Comparison of ENCODE assay signal across 27 cellular contexts in the genomic region with DNA sequence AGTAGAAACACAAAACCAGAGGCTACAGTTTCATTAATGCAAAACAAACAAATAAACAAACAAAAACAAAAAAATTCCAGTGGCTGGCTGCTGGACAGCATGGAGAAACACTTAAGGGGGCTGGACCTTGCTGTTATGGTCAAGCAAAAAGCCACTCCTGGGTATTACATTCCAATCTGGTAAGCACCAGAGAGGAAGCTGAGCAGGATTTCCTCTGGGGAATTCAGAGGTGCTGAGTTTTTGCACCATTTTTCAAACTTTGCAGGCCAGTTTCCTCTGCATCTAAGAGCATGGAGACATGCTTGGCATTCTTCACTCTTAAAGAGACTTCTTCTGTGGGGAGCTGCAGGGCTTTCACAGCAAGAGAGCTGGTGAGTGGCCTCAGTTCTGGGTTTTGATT.
DNase-seq lines count a peak whose midpoint lies in the region; ATAC-seq and TF ChIP-seq lines count a peak whose summit lies in the region.
"Had no signal": no experiment of that assay in that cellular context is flagged by ENCODE, and none has a peak within 500 bp of the region (broad histone marks: within the 10 kb centered on the region; RNA-seq: fewer than 3 reads in every experiment).

No MANE protein-coding gene starts in this region.

- no peak overlapping the region for H3K27ac Mint-ChIP-seq in activated naive CD4-positive, alpha-beta T cell treated with anti-CD3 and anti-CD28 coated beads, Interleukin-2, amount 50 U/mL, for 72 hours
- H3K27ac Mint-ChIP-seq: activated CD4-positive, alpha-beta T cell treated with anti-CD3 and anti-CD28 coated beads, Interleukin-2, amount 10 ng/mL, durations not matched to agents 7 days and 5 days; activated naive CD8-positive, alpha-beta T cell treated with anti-CD3 and anti-CD28 coated beads for 36 hours; activated T-helper 17 cell treated with anti-CD3 and anti-CD28 coated beads, Interleukin-2, amount 50 U/mL, for 72 hours; B cell; IgD-negative memory B cell had no signal

- H3K4me3 ChIP-seq in fibroblast of mammary gland (ENCODE audit: control insufficient read depth, low read depth, low read length): no peak overlapping the region
- H3K4me3 ChIP-seq: dorsolateral prefrontal cortex, gastroesophageal sphincter, skin epidermis, stomach had no signal

- DNase-seq in EL (peak; percentile 17), NCI-H226 (peak; percentile 43), fibroblast of mammary gland (ENCODE audit: low read depth) (peak; percentile 63), pulmonary artery endothelial cell (ENCODE audit: low read depth, low spot score) (peak; percentile 74)
- DNase-seq in activated CD8-positive, alpha-beta memory T cell treated with anti-CD3 and anti-CD28 coated beads, Interleukin-2, amount 50 U/mL, for 48 hours: no peak
- DNase-seq in activated naive CD4-positive, alpha-beta T cell treated with anti-CD3 and anti-CD28 coated beads, Interleukin-2, amount 50 U/mL, for 72 hours (ENCODE audit: low spot score in 2 of 2): no peak
- DNase-seq: activated CD4-positive, alpha-beta T cell treated with anti-CD3 and anti-CD28 coated beads, Interleukin-2, amount 10 ng/mL, durations not matched to agents 7 days and 5 days; activated naive CD8-positive, alpha-beta T cell treated with anti-CD3 and anti-CD28 coated beads for 36 hours; dorsolateral prefrontal cortex; kidney glomerular epithelial cell; MM.1S; NCI-H1694; PC-3; posterior cingulate gyrus; SIG-M5; stimulated activated CD4-positive, alpha-beta T cell treated with anti-CD3 and anti-CD28 coated beads, Interleukin-4, amount 100 ng/mL, for 24 hours; stomach; T-helper 1 cell; trophoblast cell had no signal

- ATAC-seq in GM19395 (IDR thresholded peaks at IDR 0.05; ENCODE audit: unreplicated experiment) (no peak), HG03521 (IDR thresholded peaks at IDR 0.05; ENCODE audit: unreplicated experiment) (no peak)
- ATAC-seq in activated naive CD4-positive, alpha-beta T cell treated with anti-CD3 and anti-CD28 coated beads, Interleukin-2, amount 50 U/mL, for 72 hours: no peak
- ATAC-seq: activated T-helper 17 cell treated with anti-CD3 and anti-CD28 coated beads, Interleukin-2, amount 50 U/mL, for 72 hours; gastroesophageal sphincter; PC-3 had no signal

- no peaks in the 10 kb centered on the region for H3K9me3 Mint-ChIP-seq in activated naive CD4-positive, alpha-beta T cell treated with anti-CD3 and anti-CD28 coated beads, Interleukin-2, amount 50 U/mL, for 72 hours
- H3K9me3 Mint-ChIP-seq: activated CD4-positive, alpha-beta T cell treated with anti-CD3 and anti-CD28 coated beads, Interleukin-2, amount 10 ng/mL, durations not matched to agents 7 days and 5 days; activated naive CD8-positive, alpha-beta T cell treated with anti-CD3 and anti-CD28 coated beads for 36 hours; neural crest cell had no signal

- no peaks in the 10 kb centered on the region for H3K36me3 Mint-ChIP-seq in activated naive CD4-positive, alpha-beta T cell treated with anti-CD3 and anti-CD28 coated beads, Interleukin-2, amount 50 U/mL, for 72 hours
- H3K36me3 Mint-ChIP-seq: activated naive CD8-positive, alpha-beta T cell treated with anti-CD3 and anti-CD28 coated beads for 36 hours; IgD-negative memory B cell had no signal

- TF ChIP-seq CTCF in fibroblast of mammary gland (conservative IDR thresholded peaks at IDR 0.05; ENCODE audit: control insufficient read depth, insufficient read depth, low read depth, low read length): no peak

Comparison
In these comparisons a context has a peak if more than half of its experiments do, and no peak if none do; other contexts are left out.
1. DNase-seq: peak in EL (single experiment), NCI-H226 (single experiment), fibroblast of mammary gland (single experiment) and pulmonary artery endothelial cell (single experiment); none in activated CD8-positive, alpha-beta memory T cell treated with anti-CD3 and anti-CD28 coated beads, Interleukin-2, amount 50 U/mL, for 48 hours (single experiment) and activated naive CD4-positive, alpha-beta T cell treated with anti-CD3 and anti-CD28 coated beads, Interleukin-2, amount 50 U/mL, for 72 hours (0 of 2).